17 cellular contexts compared by ENCODE assay signal in genomic region chrX:114717921-114718320, GRCh38.
DNase-seq lines count a peak whose midpoint lies in the region; ATAC-seq and TF ChIP-seq lines count a peak whose summit lies in the region.
"Had no signal": no experiment of that assay in that cellular context is flagged by ENCODE, and none has a peak within 500 bp of the region (broad histone marks: within the 10 kb centered on the region; RNA-seq: fewer than 3 reads in every experiment).

No MANE protein-coding gene starts in this region.

- H3K27ac Mint-ChIP-seq in mesothelial cell of epicardium, result no peak overlapping the region
- H3K27ac Mint-ChIP-seq in activated CD4-positive, alpha-beta memory T cell treated with anti-CD3 and anti-CD28 coated beads for 36 hours, result no peak overlapping the region
- H3K27ac Mint-ChIP-seq in activated naive CD4-positive, alpha-beta T cell treated with anti-CD3 and anti-CD28 coated beads, Interleukin-2, amount 50 U/mL, for 72 hours, result no peak overlapping the region

- H3K4me3 Mint-ChIP-seq in mesothelial cell of epicardium, result no peak overlapping the region
- H3K4me3 Mint-ChIP-seq in activated CD4-positive, alpha-beta memory T cell treated with anti-CD3 and anti-CD28 coated beads for 36 hours, result no peak overlapping the region

- POLR2A ChIA-PET in activated CD4-positive, alpha-beta memory T cell treated with anti-CD3 and anti-CD28 coated beads for 36 hours (lab: Charles Lee), result no interaction called here

- no peaks in the 10 kb centered on the region for H3K36me3 Mint-ChIP-seq in mesothelial cell of epicardium
- H3K36me3 Mint-ChIP-seq in activated CD4-positive, alpha-beta memory T cell treated with anti-CD3 and anti-CD28 coated beads for 36 hours, result no peaks in the 10 kb centered on the region
- no peaks in the 10 kb centered on the region for H3K36me3 Mint-ChIP-seq in activated naive CD4-positive, alpha-beta T cell treated with anti-CD3 and anti-CD28 coated beads, Interleukin-2, amount 50 U/mL, for 72 hours

- no peak for DNase-seq in GM06990 (ENCODE audit: extremely low read depth, insufficient read length)
- DNase-seq in HK-2 (ENCODE audit: unreplicated experiment), result peak; percentile 8
- DNase-seq in brain microvascular endothelial cell, result no peak
- peak in 1 of 2 experiments; percentile 46 for DNase-seq in mesothelial cell of epicardium (ENCODE audit: low spot score in 2 of 2, unreplicated experiment in 2 of 2)
- DNase-seq in activated CD4-positive, alpha-beta memory T cell treated with anti-CD3 and anti-CD28 coated beads for 36 hours, result no peak
- DNase-seq in activated naive CD4-positive, alpha-beta T cell treated with anti-CD3 and anti-CD28 coated beads, Interleukin-2, amount 50 U/mL, for 72 hours (ENCODE audit: low spot score in 2 of 2), result no peak
- DNase-seq in AG08395 (ENCODE audit: low spot score), result no peak
- DNase-seq: activated CD4-positive, alpha-beta T cell treated with anti-CD3 and anti-CD28 coated beads for 1 hour; activated naive CD4-positive, alpha-beta T cell; cortex of kidney; KG1; midbrain; SIG-M5; sigmoid colon; transverse colon had no signal

- no peak overlapping the region for H3K27ac ChIP-seq in brain microvascular endothelial cell
- H3K27ac ChIP-seq: gastroesophageal sphincter, sigmoid colon, transverse colon had no signal

- H3K9me3 Mint-ChIP-seq in mesothelial cell of epicardium, result peaks cover 3% of the 10 kb centered on the region
- peaks cover 2% of the 10 kb centered on the region for H3K9me3 Mint-ChIP-seq in activated CD4-positive, alpha-beta memory T cell treated with anti-CD3 and anti-CD28 coated beads for 36 hours
- no peaks in the 10 kb centered on the region for H3K9me3 Mint-ChIP-seq in activated naive CD4-positive, alpha-beta T cell treated with anti-CD3 and anti-CD28 coated beads, Interleukin-2, amount 50 U/mL, for 72 hours

- H3K36me3 ChIP-seq in GM06990 (ENCODE audit: control insufficient read depth, insufficient read depth, low read length), result no peaks in the 10 kb centered on the region
- no peaks in the 10 kb centered on the region for H3K36me3 ChIP-seq in brain microvascular endothelial cell (replicated peaks)
- H3K36me3 ChIP-seq: gastroesophageal sphincter, sigmoid colon, transverse colon had no signal

- CTCF ChIA-PET in activated CD4-positive, alpha-beta memory T cell treated with anti-CD3 and anti-CD28 coated beads for 36 hours (lab: Charles Lee), result no interaction called here

- intact Hi-C loops in activated CD4-positive, alpha-beta memory T cell treated with anti-CD3 and anti-CD28 coated beads for 36 hours (cut with micrococcal nuclease), result no loop called here

- no peaks in the 10 kb centered on the region for H3K27me3 ChIP-seq in GM06990 (replicated peaks; ENCODE audit: control insufficient read depth, insufficient read depth, low read length)
- H3K27me3 ChIP-seq in brain microvascular endothelial cell (replicated peaks), result no peaks in the 10 kb centered on the region
- H3K27me3 ChIP-seq: gastroesophageal sphincter, sigmoid colon, transverse colon had no signal

- in situ Hi-C loops in brain microvascular endothelial cell (cut with HindIII; ENCODE audit: low pct_ligation_motif_present, low sequenced_read_pairs), result no loop called here

- H3K27me3 Mint-ChIP-seq in mesothelial cell of epicardium (ENCODE audit: low read depth), result no peaks in the 10 kb centered on the region
- H3K27me3 Mint-ChIP-seq in activated CD4-positive, alpha-beta memory T cell treated with anti-CD3 and anti-CD28 coated beads for 36 hours, result no peaks in the 10 kb centered on the region

- H3K4me3 ChIP-seq in GM06990 (replicated peaks; ENCODE audit: low read depth, low read length) (no peak overlapping the region), brain microvascular endothelial cell (ENCODE audit: low read depth, low read length) (no peak overlapping the region)
- H3K4me3 ChIP-seq: gastroesophageal sphincter, sigmoid colon, transverse colon had no signal

- TF ChIP-seq CTCF in GM06990 (IDR thresholded peaks at IDR 0.05; ENCODE audit: insufficient read depth, low read length, poor library complexity, severe bottlenecking) (peak; percentile 28), brain microvascular endothelial cell (IDR thresholded peaks at IDR 0.05; ENCODE audit: low read depth, low read length, missing control alignments) (peak; percentile 44), mesothelial cell of epicardium (IDR thresholded peaks at IDR 0.05; ENCODE audit: unreplicated experiment) (peak; percentile 54)

- peaks cover 4% of the 10 kb centered on the region for H3K4me1 Mint-ChIP-seq in mesothelial cell of epicardium
- no peaks in the 10 kb centered on the region for H3K4me1 Mint-ChIP-seq in activated CD4-positive, alpha-beta memory T cell treated with anti-CD3 and anti-CD28 coated beads for 36 hours (ENCODE audit: low read depth)

- no peak for ATAC-seq in activated naive CD4-positive, alpha-beta T cell treated with anti-CD3 and anti-CD28 coated beads, Interleukin-2, amount 50 U/mL, for 72 hours
- no peak for ATAC-seq in GM19328 (IDR thresholded peaks at IDR 0.05; ENCODE audit: unreplicated experiment)
- ATAC-seq: gastroesophageal sphincter had no signal
